Comparison of ENCODE assay signal across 15 cellular contexts in genomic region chr11:2310786-2311455, GRCh38. TPM values are rescaled to one million over a fixed set of nuclear protein-coding genes. Genes with fewer than 3 reads are reported as not detected.
DNase-seq lines count a peak whose midpoint lies in the region; ATAC-seq and TF ChIP-seq lines count a peak whose summit lies in the region.
"Had no signal": no experiment of that assay in that cellular context is flagged by ENCODE, and none has a peak within 500 bp of the region (broad histone marks: within the 10 kb centered on the region; RNA-seq: fewer than 3 reads in every experiment).

No MANE protein-coding gene starts in this region.

- no peak for TF ChIP-seq CTCF in right atrium auricular region (IDR thresholded peaks at IDR 0.05)
- TF ChIP-seq CTCF in RWPE2 (IDR thresholded peaks at IDR 0.05; ENCODE audit: poor library complexity, severe bottlenecking): no peak
- TF ChIP-seq CTCF in upper lobe of right lung (IDR thresholded peaks at IDR 0.05): no peak

- no peak overlapping the region for H4K91ac ChIP-seq in neuronal stem cell (ENCODE audit: low read depth, low read length, poor library complexity)

- H3K23ac ChIP-seq in neuronal stem cell (ENCODE audit: low read depth, low read length, poor library complexity): peak overlapping the region; percentile 25

- no peak overlapping the region for H3K4me3 Mint-ChIP-seq in effector memory CD8-positive, alpha-beta T cell
- H3K4me3 Mint-ChIP-seq: B cell; CD4-positive, alpha-beta memory T cell had no signal

- H3K4me1 ChIP-seq in right atrium auricular region (peaks cover 0 to 58% of the 10 kb centered on the region in 2 donors), RWPE2 (ENCODE audit: insufficient read depth, poor library complexity, severe bottlenecking) (no peaks in the 10 kb centered on the region), neuronal stem cell (ENCODE audit: control insufficient read depth in 2 of 2, insufficient read depth in 1 of 2, low read depth in 1 of 2, low read length in 2 of 2) (peaks cover 5 to 7% of the 10 kb centered on the region in 2 donors), upper lobe of right lung (peaks cover 29% of the 10 kb centered on the region)

- peaks cover 6% of the 10 kb centered on the region for H3K36me3 Mint-ChIP-seq in effector memory CD8-positive, alpha-beta T cell (ENCODE audit: insufficient read depth)

- no peaks in the 10 kb centered on the region for H3K27me3 Mint-ChIP-seq in effector memory CD8-positive, alpha-beta T cell
- H3K27me3 Mint-ChIP-seq: B cell; CD4-positive, alpha-beta memory T cell had no signal

- no CpG with 5 or more reads among the region's 20 CpGs for WGBS in neuronal stem cell (ENCODE audit: extremely low coverage in 2 of 2, insufficient read length in 2 of 2, insufficient replicate concordance in 1 of 2), 2 donors

- intact Hi-C loops in left cardiac atrium (cut with DNase I) (loop anchor here in 1 of 2 donors (10.0 kb wide), 1 partner anchor 584 kb away; no protein-coding TSS in a partner anchor), upper lobe of right lung (cut with DNase I) (no loop called here)

- H2BK120ac ChIP-seq in neuronal stem cell (ENCODE audit: low read depth, low read length): peak overlapping the region; percentile 87

- DNase-seq in left cardiac atrium (peak; percentile 13), right atrium auricular region (ENCODE audit: low spot score) (no peak), RWPE2 (ENCODE audit: low spot score) (peak; percentile 58), neuronal stem cell (ENCODE audit: low spot score) (no peak), upper lobe of right lung (peak; percentile 60)
- no peak for DNase-seq in stimulated activated naive CD4-positive, alpha-beta T cell (lab: John Stamatoyannopoulos, UW)
- no peak for DNase-seq in effector memory CD8-positive, alpha-beta T cell
- DNase-seq: GF-D8, NCI-H1048, NCI-H2081 treated with DMSO at 0.1 percent for 48 hours, NCI-H345 had no signal

- H2BK12ac ChIP-seq in neuronal stem cell (ENCODE audit: low read length): peak overlapping the region; percentile 84

- H3K79me1 ChIP-seq in neuronal stem cell (ENCODE audit: low read depth, low read length): peaks cover 5% of the 10 kb centered on the region

- H2BK15ac ChIP-seq in neuronal stem cell (ENCODE audit: low read length): peak overlapping the region; percentile 94

- H3K4me3 ChIP-seq in right atrium auricular region (no peak overlapping the region), RWPE2 (ENCODE audit: severe bottlenecking) (no peak overlapping the region), neuronal stem cell (ENCODE audit: low read length in 2 of 2) (no peak overlapping the region), upper lobe of right lung (no peak overlapping the region)

- H3K27me3 ChIP-seq in right atrium auricular region: no peaks in the 10 kb centered on the region
- no peaks in the 10 kb centered on the region for H3K27me3 ChIP-seq in RWPE2 (ENCODE audit: insufficient read depth, poor library complexity, severe bottlenecking)
- no peaks in the 10 kb centered on the region for H3K27me3 ChIP-seq in neuronal stem cell (ENCODE audit: control insufficient read depth in 3 of 3, insufficient read depth in 3 of 3, low read depth in 1 of 3, low read length in 3 of 3)
- no peaks in the 10 kb centered on the region for H3K27me3 ChIP-seq in upper lobe of right lung

- ATAC-seq in left cardiac atrium (no peak), RWPE2 (ENCODE audit: low read depth) (no peak), upper lobe of right lung (no peak), HG02884 (IDR thresholded peaks at IDR 0.05; ENCODE audit: unreplicated experiment) (no peak)
- ATAC-seq in effector memory CD8-positive, alpha-beta T cell (replicated peaks): no peak

- no peaks in the 10 kb centered on the region for H3K9me3 Mint-ChIP-seq in effector memory CD8-positive, alpha-beta T cell
- H3K9me3 Mint-ChIP-seq: CD4-positive, alpha-beta memory T cell had no signal

- peaks cover 15 to 23% of the 10 kb centered on the region in 2 donors for H3K4me1 Mint-ChIP-seq in effector memory CD8-positive, alpha-beta T cell (ENCODE audit: low read depth in 2 of 2)

- H2AFZ ChIP-seq in neuronal stem cell (ENCODE audit: low read length): no peak overlapping the region

- no peak overlapping the region for H3K4ac ChIP-seq in neuronal stem cell (ENCODE audit: low read length)

- peak overlapping the region in 1 of 2 donors; percentile 82 for H3K27ac Mint-ChIP-seq in effector memory CD8-positive, alpha-beta T cell
- H3K27ac Mint-ChIP-seq: B cell; CD4-positive, alpha-beta memory T cell had no signal

- H2BK5ac ChIP-seq in neuronal stem cell (ENCODE audit: low read length): peak overlapping the region; percentile 75

- H3K9me3 ChIP-seq in right atrium auricular region (no peaks in the 10 kb centered on the region), RWPE2 (ENCODE audit: severe bottlenecking) (no peaks in the 10 kb centered on the region), neuronal stem cell (replicated peaks in 1 of 2; ENCODE audit: control insufficient read depth in 2 of 2, insufficient read depth in 1 of 2, low read depth in 1 of 2, low read length in 2 of 2) (no peaks in the 10 kb centered on the region), upper lobe of right lung (no peaks in the 10 kb centered on the region)

- no peak overlapping the region for H4K8ac ChIP-seq in neuronal stem cell (ENCODE audit: low read depth, low read length)

- no peak overlapping the region for H3K14ac ChIP-seq in neuronal stem cell (ENCODE audit: low read length)

- peak overlapping the region; percentile 63 for H3K9ac ChIP-seq in neuronal stem cell (ENCODE audit: low read depth, low read length, poor library complexity)

- H3K36me3 ChIP-seq in right atrium auricular region (no peaks in the 10 kb centered on the region), RWPE2 (ENCODE audit: low read depth) (no peaks in the 10 kb centered on the region), neuronal stem cell (replicated peaks in 1 of 2; ENCODE audit: control insufficient read depth in 2 of 2, insufficient read depth in 2 of 2, low read length in 2 of 2) (no peaks in the 10 kb centered on the region), upper lobe of right lung (no peaks in the 10 kb centered on the region)

- peak overlapping the region in 1 of 2 donors; percentile 92 for H3K27ac ChIP-seq in right atrium auricular region
- H3K27ac ChIP-seq in RWPE2 (ENCODE audit: poor library complexity, severe bottlenecking): no peak overlapping the region
- no peak overlapping the region for H3K27ac ChIP-seq in neuronal stem cell (replicated peaks; ENCODE audit: low read length)
- H3K27ac ChIP-seq in upper lobe of right lung: no peak overlapping the region

- H2AK5ac ChIP-seq in neuronal stem cell (ENCODE audit: low read depth, low read length): peak overlapping the region; percentile 99

- no peak overlapping the region for H3K4me2 ChIP-seq in neuronal stem cell (ENCODE audit: insufficient read depth, low read length, poor library complexity, severe bottlenecking)

- peak overlapping the region; percentile 70 for H3K18ac ChIP-seq in neuronal stem cell (ENCODE audit: low read length)

RNA-seq across cellular contexts. Expression of gene TSPAN32, which starts 9.1 kb away (rescaled TPM):
- total RNA-seq in left cardiac atrium (10 to 100 TPM; 11.6 to 15.0 TPM), right atrium auricular region (10 to 100 TPM in 1 of 2 donors, 1 to 10 TPM in 1; 2.6 to 15.2 TPM), upper lobe of right lung (12.2 TPM)
- polyA plus RNA-seq in neuronal stem cell (2013, experiment 1 of 2): not detected
- 0.01 TPM for polyA plus RNA-seq in neuronal stem cell (2013, experiment 2 of 2)
- total RNA-seq: H1 had no signal
- polyA plus RNA-seq: H1 had no signal

RNA-seq across cellular contexts. Expression of gene C11orf21, which starts 9.2 kb away (rescaled TPM):
- 10 to 100 TPM in 1 of 2 donors, 1 to 10 TPM in 1; 4.8 to 19.1 TPM for total RNA-seq in left cardiac atrium
- 10 to 100 TPM in 1 of 2 donors, 1 to 10 TPM in 1; 1.4 to 11.9 TPM for total RNA-seq in right atrium auricular region
- polyA plus RNA-seq in neuronal stem cell (2013, experiment 1 of 2): not detected
- polyA plus RNA-seq in neuronal stem cell (2013, experiment 2 of 2): not detected
- 6.5 TPM for total RNA-seq in upper lobe of right lung
- total RNA-seq: H1 had no signal
- polyA plus RNA-seq: H1 had no signal

RNA-seq across cellular contexts. Expression of gene ASCL2, which starts 40.5 kb away (rescaled TPM):
- under 1 TPM; 0.39 to 0.50 TPM for total RNA-seq in left cardiac atrium
- total RNA-seq in right atrium auricular region: under 1 TPM in 1 of 2 donors, not detected in 1; 0.51 TPM
- 0.07 TPM for polyA plus RNA-seq in neuronal stem cell (2013, experiment 1 of 2)
- 0.06 TPM for polyA plus RNA-seq in neuronal stem cell (2013, experiment 2 of 2)
- 2.2 TPM for total RNA-seq in upper lobe of right lung

Comparison
In these comparisons a context has a peak if more than half of its experiments do, and no peak if none do; other contexts are left out.
1. DNase-seq: peak in left cardiac atrium (single experiment), RWPE2 (single experiment) and upper lobe of right lung (single experiment); none in right atrium auricular region (single experiment), neuronal stem cell (single experiment), stimulated activated naive CD4-positive, alpha-beta T cell (0 of 6) and effector memory CD8-positive, alpha-beta T cell (0 of 3).